Comparison of ENCODE assay signal across 8 cellular contexts in genomic region chr7:65509368-65510186, GRCh38.
DNase-seq lines count a peak whose midpoint lies in the region; ATAC-seq, FAIRE-seq and TF ChIP-seq lines count a peak whose summit lies in the region.

No MANE protein-coding gene starts in this region.

- H3K18ac ChIP-seq in mesenchymal stem cell (ENCODE audit: low read depth in 1 of 2, low read length in 2 of 2): no peak overlapping the region

- H3K27me3 ChIP-seq in HUES6 (ENCODE audit: control insufficient read depth, insufficient read depth, low read length) (peaks cover 40% of the 10 kb centered on the region), astrocyte (ENCODE audit: insufficient read depth, low read length) (peaks cover 12% of the 10 kb centered on the region), mesenchymal stem cell (ENCODE audit: control insufficient read depth in 1 of 2, insufficient read depth in 1 of 2, low read length in 2 of 2) (peaks cover 13 to 23% of the 10 kb centered on the region in 2 experiments), aorta (ENCODE audit: control insufficient read depth in 1 of 2, insufficient read depth in 2 of 2, low read length in 1 of 2) (no peaks in the 10 kb centered on the region)

- no peak overlapping the region for H3K4ac ChIP-seq in mesenchymal stem cell (ENCODE audit: low read depth in 1 of 2, low read length in 2 of 2)

- no peaks in the 10 kb centered on the region for H3K9me3 ChIP-seq in HUES6 (ENCODE audit: control insufficient read depth, insufficient read depth, low read depth, low read length)
- no peaks in the 10 kb centered on the region for H3K9me3 ChIP-seq in astrocyte (ENCODE audit: insufficient read depth, low read depth, low read length)
- no peaks in the 10 kb centered on the region for H3K9me3 ChIP-seq in mesenchymal stem cell (ENCODE audit: control insufficient read depth, low read length)
- H3K9me3 ChIP-seq in aorta (ENCODE audit: control insufficient read depth, low read length): no peaks in the 10 kb centered on the region

- H4K8ac ChIP-seq in mesenchymal stem cell (ENCODE audit: low read length): no peak overlapping the region

- H3K27ac ChIP-seq in HUES6 (ENCODE audit: low read depth, low read length) (no peak overlapping the region), astrocyte (ENCODE audit: low read depth, low read length) (no peak overlapping the region), mesenchymal stem cell (ENCODE audit: low read length, poor library complexity, severe bottlenecking) (no peak overlapping the region), aorta (ENCODE audit: low read depth in 1 of 2, low read length in 2 of 2) (no peak overlapping the region)

- intact Hi-C loops in aorta (cut with DNase I): no loop called here

- H2BK15ac ChIP-seq in mesenchymal stem cell (ENCODE audit: low read depth, poor library complexity, severe bottlenecking): no peak overlapping the region

- TF ChIP-seq CTCF in AG04449 (IDR thresholded peaks at IDR 0.05; ENCODE audit: insufficient read depth, low read length, missing control alignments) (no peak), astrocyte (IDR thresholded peaks at IDR 0.05; ENCODE audit: insufficient read depth, low read depth, low read length) (no peak)

- H3K9ac ChIP-seq in HUES6 (ENCODE audit: low read length) (no peak overlapping the region), astrocyte (ENCODE audit: low read length) (no peak overlapping the region), mesenchymal stem cell (ENCODE audit: low read length) (no peak overlapping the region)

- no peak overlapping the region for H3K14ac ChIP-seq in mesenchymal stem cell (ENCODE audit: low read length in 2 of 2)

- H2AK5ac ChIP-seq in mesenchymal stem cell (ENCODE audit: low read length, severe bottlenecking): no peak overlapping the region

- H3K4me1 ChIP-seq in HUES6 (ENCODE audit: control insufficient read depth, insufficient read depth, low read length) (no peaks in the 10 kb centered on the region), astrocyte (ENCODE audit: insufficient read depth, low read length) (no peaks in the 10 kb centered on the region), mesenchymal stem cell (ENCODE audit: control insufficient read depth, insufficient read depth, low read depth, low read length) (no peaks in the 10 kb centered on the region), aorta (ENCODE audit: control insufficient read depth in 1 of 2, insufficient read depth in 2 of 2, low read length in 2 of 2) (no peaks in the 10 kb centered on the region)

- H3K27me3 Mint-ChIP-seq in astrocyte (ENCODE audit: low read depth, unreplicated experiment): peaks cover 22% of the 10 kb centered on the region

- H3K4me2 ChIP-seq in astrocyte (ENCODE audit: low read length) (peak overlapping the region; percentile 64), mesenchymal stem cell (ENCODE audit: low read length, poor library complexity, severe bottlenecking) (peak overlapping the region; percentile 97)

- H3K23ac ChIP-seq in mesenchymal stem cell (ENCODE audit: low read length in 2 of 2): no peak overlapping the region

- POLR2A ChIA-PET in AG04449 (lab: Yijun Ruan, JAX): no interaction called here

- CTCF ChIA-PET in AG04449 (lab: Yijun Ruan, JAX): no interaction called here

- no peak overlapping the region for H2AFZ ChIP-seq in astrocyte (ENCODE audit: low read depth, low read length)
- no peak overlapping the region for H2AFZ ChIP-seq in mesenchymal stem cell (ENCODE audit: low read depth, low read length)

- no peaks in the 10 kb centered on the region for H3K79me1 ChIP-seq in mesenchymal stem cell (replicated peaks; ENCODE audit: low read length, poor library complexity, severe bottlenecking)

- no peaks in the 10 kb centered on the region for H3K79me2 ChIP-seq in astrocyte (ENCODE audit: insufficient read depth, low read length)

- H3K9me3 Mint-ChIP-seq in astrocyte (ENCODE audit: unreplicated experiment): peaks cover 2% of the 10 kb centered on the region

- H3K4me3 Mint-ChIP-seq in astrocyte (ENCODE audit: unreplicated experiment): peak overlapping the region; percentile 84

- WGBS in mesenchymal stem cell: 4% methylated on average over 85 of the region's 85 CpGs
- 2% methylated on average over 75 to 85 of the region's 85 CpGs for WGBS in aorta, 2 donors

- H4K20me1 ChIP-seq in astrocyte (ENCODE audit: insufficient read depth, low read length): no peaks in the 10 kb centered on the region

- no peak for FAIRE-seq in astrocyte (lab: Jason Lieb, UNC)

- no peak overlapping the region for H2BK120ac ChIP-seq in mesenchymal stem cell (ENCODE audit: low read depth, low read length)

- DNase-seq in AG04449 (ENCODE audit: low read depth, low spot score) (no peak), astrocyte (ENCODE audit: low read depth) (no peak), mesenchymal stem cell (no peak), aorta (peak in 1 of 2 donors; percentile 71), C1 segment of cervical spinal cord (lab: John Stamatoyannopoulos, UW) (no peak)

- no peaks in the 10 kb centered on the region for H3K36me3 Mint-ChIP-seq in astrocyte (ENCODE audit: low read depth, unreplicated experiment)

- peak overlapping the region; percentile 14 for H3K27ac Mint-ChIP-seq in astrocyte (ENCODE audit: unreplicated experiment)

- ATAC-seq in aorta (ENCODE audit: low FRiP score): no peak
- no peak for ATAC-seq in GM18498 (IDR thresholded peaks at IDR 0.05; ENCODE audit: unreplicated experiment)
- ATAC-seq in HG02970 (IDR thresholded peaks at IDR 0.05; ENCODE audit: low FRiP score, unreplicated experiment): no peak

- H2BK12ac ChIP-seq in mesenchymal stem cell (ENCODE audit: low read length in 2 of 2): no peak overlapping the region

- H3K4me3 ChIP-seq in AG04449 (ENCODE audit: low read depth, low read length) (peak overlapping the region; percentile 12), HUES6 (ENCODE audit: low read depth, low read length) (peak overlapping the region; percentile 41), astrocyte (ENCODE audit: insufficient read depth, low read depth, low read length) (peak overlapping the region; percentile 5), mesenchymal stem cell (ENCODE audit: insufficient read depth in 1 of 2, low read depth in 1 of 2, low read length in 2 of 2) (peak overlapping the region; percentile 47 to 70), aorta (ENCODE audit: low read length in 2 of 2) (peak overlapping the region; percentile 84 to 86)

- no peak overlapping the region for H2BK5ac ChIP-seq in mesenchymal stem cell (ENCODE audit: low read depth, low read length, poor library complexity, severe bottlenecking)

- H4K91ac ChIP-seq in mesenchymal stem cell (ENCODE audit: low read length): no peak overlapping the region

- H3K4me1 Mint-ChIP-seq in astrocyte (ENCODE audit: low read depth, unreplicated experiment): peaks cover 4% of the 10 kb centered on the region

- H3K36me3 ChIP-seq in HUES6 (ENCODE audit: control insufficient read depth, insufficient read depth, low read length) (no peaks in the 10 kb centered on the region), astrocyte (ENCODE audit: insufficient read depth, low read length) (no peaks in the 10 kb centered on the region), mesenchymal stem cell (ENCODE audit: control insufficient read depth in 1 of 2, insufficient read depth in 2 of 2, low read depth in 1 of 2, low read length in 2 of 2) (no peaks in the 10 kb centered on the region), aorta (ENCODE audit: control insufficient read depth in 1 of 2, insufficient read depth in 2 of 2, low read length in 1 of 2) (no peaks in the 10 kb centered on the region)

Comparison
In these comparisons a context has a peak if more than half of its experiments do, and no peak if none do; other contexts are left out.
1. H3K4me3 ChIP-seq: peak in every context shown above with its lines; median percentile 85 in aorta; 58 in mesenchymal stem cell; 41 in HUES6; 12 in AG04449; 5 in astrocyte.